In the genomic region with DNA sequence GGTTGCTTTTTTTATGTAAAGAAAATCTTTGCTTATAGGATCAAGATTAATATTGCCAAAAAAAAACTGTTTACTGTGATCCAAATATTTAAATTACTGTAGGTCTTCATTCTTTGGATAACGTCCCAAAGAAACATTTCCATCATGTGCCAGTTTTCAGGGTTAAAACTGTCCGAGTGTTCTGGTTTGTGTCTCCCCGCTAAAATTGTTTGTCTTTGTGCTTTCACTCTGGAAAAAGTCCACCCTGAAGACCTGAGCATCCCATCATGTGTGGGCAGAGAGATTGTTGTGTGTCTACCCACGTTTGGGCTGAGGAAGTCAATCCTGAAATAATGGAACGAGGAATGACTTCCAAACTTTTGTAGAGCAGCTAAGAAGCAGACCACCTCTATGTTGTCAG, we compare ENCODE assay signal across 29 cellular contexts.
"Had no signal": no experiment of that assay in that cellular context is flagged by ENCODE, and none has a peak within 500 bp of the region (broad histone marks: within the 10 kb centered on the region; RNA-seq: fewer than 3 reads in every experiment).

No MANE protein-coding gene starts in this region.

- H3K27me3 ChIP-seq: adrenal gland, ascending aorta, breast epithelium, cardiac muscle cell, colonic mucosa had no signal

- ATAC-seq: activated CD4-positive, alpha-beta T cell treated with anti-CD3 and anti-CD28 coated beads for 36 hours; activated CD8-positive, alpha-beta memory T cell treated with anti-CD3 and anti-CD28 coated beads, Interleukin-2, amount 10 ng/mL, durations not matched to agents 7 days and 5 days; activated CD8-positive, alpha-beta T cell treated with anti-CD3 and anti-CD28 coated beads, Interleukin-2, amount 10 ng/mL, durations not matched to agents 7 days and 5 days; activated naive CD8-positive, alpha-beta T cell treated with anti-CD3 and anti-CD28 coated beads, Interleukin-2, amount 50 U/mL, for 24 hours had no signal

- H3K27ac ChIP-seq: adrenal gland, ascending aorta, cardiac muscle cell, colonic mucosa, epithelial cell of prostate had no signal

- H3K27ac Mint-ChIP-seq: activated CD4-positive, alpha-beta memory T cell treated with anti-CD3 and anti-CD28 coated beads for 36 hours; activated CD4-positive, alpha-beta T cell treated with anti-CD3 and anti-CD28 coated beads for 36 hours; activated CD4-positive, alpha-beta T cell treated with anti-CD3 and anti-CD28 coated beads, Interleukin-2, amount 10 ng/mL, durations not matched to agents 24 days and 14 days; activated CD8-positive, alpha-beta memory T cell treated with anti-CD3 and anti-CD28 coated beads, Interleukin-2, amount 10 ng/mL, durations not matched to agents 7 days and 5 days; activated CD8-positive, alpha-beta T cell treated with anti-CD3 and anti-CD28 coated beads, Interleukin-2, amount 10 ng/mL, durations not matched to agents 7 days and 5 days; activated naive CD4-positive, alpha-beta T cell treated with anti-CD3 and anti-CD28 coated beads for 36 hours; activated naive CD4-positive, alpha-beta T cell treated with anti-CD3 and anti-CD28 coated beads, Interleukin-2, amount 50 U/mL, for 24 hours; activated naive CD8-positive, alpha-beta T cell treated with anti-CD3 and anti-CD28 coated beads for 36 hours; activated naive CD8-positive, alpha-beta T cell treated with anti-CD3 and anti-CD28 coated beads, Interleukin-2, amount 50 U/mL, for 24 hours; activated T-helper 1 cell treated with anti-CD3 and anti-CD28 coated beads, Interleukin-12 subunit alpha, Interleukin-12 subunit beta, Interleukin-2, Interleukin-4 antibody, amounts not matched to agents 30 ng/mL and 10 ng/mL and 1 ng/mL, durations not matched to agents 14 hours and 24 hours and 36 hours; activated T-helper 2 cell treated with anti-CD3 and anti-CD28 coated beads, Interferon-gamma antibody, Interleukin-2, Interleukin-4, amounts not matched to agents 10 μg/mL and 5 μg/mL and 100 μg/mL, durations not matched to agents 14 hours and 24 hours and 36 hours had no signal

- DNase-seq: activated CD4-positive, alpha-beta memory T cell treated with anti-CD3 and anti-CD28 coated beads for 36 hours; activated CD4-positive, alpha-beta T cell treated with anti-CD3 and anti-CD28 coated beads for 36 hours; activated CD4-positive, alpha-beta T cell treated with anti-CD3 and anti-CD28 coated beads, Interleukin-2, amount 10 ng/mL, durations not matched to agents 24 days and 14 days; activated CD4-positive, CD25-positive, alpha-beta regulatory T cell; activated CD4-positive, CD25-positive, alpha-beta regulatory T cell treated with anti-CD3 and anti-CD28 coated beads, Interleukin-2, amount 50 U/mL, for 72 hours; activated CD8-positive, alpha-beta memory T cell treated with anti-CD3 and anti-CD28 coated beads, Interleukin-2, amount 10 ng/mL, durations not matched to agents 7 days and 5 days; activated CD8-positive, alpha-beta memory T cell treated with anti-CD3 and anti-CD28 coated beads, Interleukin-2, amount 50 U/mL, for 4 hours; activated CD8-positive, alpha-beta T cell treated with anti-CD3 and anti-CD28 coated beads, Interleukin-2, amount 10 ng/mL, durations not matched to agents 7 days and 5 days; activated effector memory CD4-positive, alpha-beta T cell treated with anti-CD3 and anti-CD28 coated beads, Interleukin-2, amount 50 U/mL, for 16 hours; activated naive CD4-positive, alpha-beta T cell treated with anti-CD3 and anti-CD28 coated beads for 36 hours; activated naive CD8-positive, alpha-beta T cell treated with anti-CD3 and anti-CD28 coated beads for 36 hours; activated naive CD8-positive, alpha-beta T cell treated with anti-CD3 and anti-CD28 coated beads, Interleukin-2, amount 50 U/mL, for 24 hours; activated T-cell treated with anti-CD3 and anti-CD28 coated beads, Interleukin-2, amount 50 U/mL, for 1 hour; activated T-cell treated with anti-CD3 and anti-CD28 coated beads, Interleukin-2, amount 50 U/mL, for 48 hours; adrenal gland; central memory CD4-positive, alpha-beta T cell; cerebellar nuclear complex; colonic mucosa; effector CD8-positive, alpha-beta T cell; foreskin fibroblast; T-helper 2 cell had no signal

- H3K9me3 Mint-ChIP-seq: activated CD4-positive, alpha-beta memory T cell treated with anti-CD3 and anti-CD28 coated beads for 36 hours; activated CD4-positive, alpha-beta T cell treated with anti-CD3 and anti-CD28 coated beads, Interleukin-2, amount 10 ng/mL, durations not matched to agents 24 days and 14 days; activated naive CD4-positive, alpha-beta T cell treated with anti-CD3 and anti-CD28 coated beads for 36 hours; activated naive CD4-positive, alpha-beta T cell treated with anti-CD3 and anti-CD28 coated beads, Interleukin-2, amount 50 U/mL, for 24 hours; activated naive CD8-positive, alpha-beta T cell treated with anti-CD3 and anti-CD28 coated beads for 36 hours; activated naive CD8-positive, alpha-beta T cell treated with anti-CD3 and anti-CD28 coated beads, Interleukin-2, amount 50 U/mL, for 24 hours; activated T-helper 1 cell treated with anti-CD3 and anti-CD28 coated beads, Interleukin-12 subunit alpha, Interleukin-12 subunit beta, Interleukin-2, Interleukin-4 antibody, amounts not matched to agents 30 ng/mL and 10 ng/mL and 1 ng/mL, durations not matched to agents 14 hours and 24 hours and 36 hours; activated T-helper 2 cell treated with anti-CD3 and anti-CD28 coated beads, Interferon-gamma antibody, Interleukin-2, Interleukin-4, amounts not matched to agents 10 μg/mL and 5 μg/mL and 100 μg/mL, durations not matched to agents 14 hours and 24 hours and 36 hours had no signal

- H3K9me3 ChIP-seq: adrenal gland, ascending aorta, breast epithelium, colonic mucosa had no signal

- H3K4me1 Mint-ChIP-seq: activated CD4-positive, alpha-beta T cell treated with anti-CD3 and anti-CD28 coated beads for 36 hours; activated CD4-positive, alpha-beta T cell treated with anti-CD3 and anti-CD28 coated beads, Interleukin-2, amount 10 ng/mL, durations not matched to agents 24 days and 14 days; activated CD8-positive, alpha-beta memory T cell treated with anti-CD3 and anti-CD28 coated beads, Interleukin-2, amount 10 ng/mL, durations not matched to agents 7 days and 5 days; activated naive CD4-positive, alpha-beta T cell treated with anti-CD3 and anti-CD28 coated beads, Interleukin-2, amount 50 U/mL, for 24 hours; activated naive CD8-positive, alpha-beta T cell treated with anti-CD3 and anti-CD28 coated beads for 36 hours; activated naive CD8-positive, alpha-beta T cell treated with anti-CD3 and anti-CD28 coated beads, Interleukin-2, amount 50 U/mL, for 24 hours had no signal

- H3K4me3 Mint-ChIP-seq: activated CD4-positive, alpha-beta memory T cell treated with anti-CD3 and anti-CD28 coated beads for 36 hours; activated CD4-positive, alpha-beta T cell treated with anti-CD3 and anti-CD28 coated beads for 36 hours; activated CD4-positive, alpha-beta T cell treated with anti-CD3 and anti-CD28 coated beads, Interleukin-2, amount 10 ng/mL, durations not matched to agents 24 days and 14 days; activated CD8-positive, alpha-beta memory T cell treated with anti-CD3 and anti-CD28 coated beads, Interleukin-2, amount 10 ng/mL, durations not matched to agents 7 days and 5 days; activated CD8-positive, alpha-beta T cell treated with anti-CD3 and anti-CD28 coated beads, Interleukin-2, amount 10 ng/mL, durations not matched to agents 7 days and 5 days; activated naive CD4-positive, alpha-beta T cell treated with anti-CD3 and anti-CD28 coated beads for 36 hours; activated naive CD4-positive, alpha-beta T cell treated with anti-CD3 and anti-CD28 coated beads, Interleukin-2, amount 50 U/mL, for 24 hours; activated naive CD8-positive, alpha-beta T cell treated with anti-CD3 and anti-CD28 coated beads for 36 hours; activated naive CD8-positive, alpha-beta T cell treated with anti-CD3 and anti-CD28 coated beads, Interleukin-2, amount 50 U/mL, for 24 hours; activated T-helper 1 cell treated with anti-CD3 and anti-CD28 coated beads, Interleukin-12 subunit alpha, Interleukin-12 subunit beta, Interleukin-2, Interleukin-4 antibody, amounts not matched to agents 30 ng/mL and 10 ng/mL and 1 ng/mL, durations not matched to agents 14 hours and 24 hours and 36 hours had no signal

- H3K4me3 ChIP-seq: adrenal gland, ascending aorta, cardiac muscle cell, colonic mucosa had no signal

- H3K36me3 ChIP-seq: adrenal gland, ascending aorta, breast epithelium, cardiac muscle cell, colonic mucosa had no signal

- H3K27me3 Mint-ChIP-seq: brain had no signal

- H3K36me3 Mint-ChIP-seq: activated CD4-positive, alpha-beta memory T cell treated with anti-CD3 and anti-CD28 coated beads for 36 hours; activated CD8-positive, alpha-beta memory T cell treated with anti-CD3 and anti-CD28 coated beads, Interleukin-2, amount 10 ng/mL, durations not matched to agents 7 days and 5 days; activated naive CD4-positive, alpha-beta T cell treated with anti-CD3 and anti-CD28 coated beads, Interleukin-2, amount 50 U/mL, for 24 hours; activated naive CD8-positive, alpha-beta T cell treated with anti-CD3 and anti-CD28 coated beads for 36 hours; brain had no signal

- H3K4me1 ChIP-seq: adrenal gland, ascending aorta, breast epithelium, colonic mucosa had no signal
